1 cellular context compared by ENCODE assay signal in the genomic region with DNA sequence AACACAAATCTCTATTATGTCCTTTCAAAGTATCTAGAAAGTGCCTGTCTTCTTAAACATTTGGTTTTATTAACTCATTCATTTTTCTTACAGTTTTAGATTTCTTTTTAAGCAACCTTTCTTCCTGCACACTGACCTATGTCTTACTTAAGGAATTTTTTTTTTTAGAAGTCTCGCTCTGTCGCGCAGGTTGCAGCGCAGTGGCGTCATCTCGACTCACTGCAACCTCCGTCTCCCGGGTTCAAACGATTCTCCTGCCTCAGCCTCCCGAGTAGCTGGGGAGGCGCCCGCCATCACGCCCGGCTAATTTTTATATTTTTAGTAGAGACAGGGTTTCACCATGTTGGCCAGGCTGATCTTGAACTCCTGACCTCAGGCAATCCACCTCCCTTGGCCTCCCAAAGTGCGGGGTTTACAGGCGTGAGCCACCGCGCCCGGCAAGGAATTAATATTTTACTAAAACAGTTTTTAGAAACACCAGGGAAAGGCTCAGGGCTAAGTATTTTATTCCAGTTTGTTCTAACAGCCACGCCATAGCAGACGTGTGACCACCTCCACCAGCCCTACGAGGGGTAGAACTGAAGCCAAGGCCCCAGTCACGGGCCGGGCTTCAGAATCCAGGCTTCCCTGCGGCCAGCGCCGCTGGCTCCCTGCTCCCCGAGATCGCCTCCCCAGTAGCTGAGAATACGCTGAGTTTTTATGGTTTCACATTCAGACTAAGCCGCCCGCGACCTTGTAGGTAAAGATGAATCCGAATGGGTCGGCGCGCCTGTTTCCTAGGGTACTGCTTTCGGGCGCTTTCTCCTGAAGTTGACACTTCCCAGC.
TF ChIP-seq lines count a peak whose summit lies in the region.

No MANE protein-coding gene starts in this region.

TF ChIP-seq in GM12878, 131 proteins besides CTCF, POLR2A, EP300 and RAD21 (continued from another document):
- TF ChIP-seq, protein P1, sequence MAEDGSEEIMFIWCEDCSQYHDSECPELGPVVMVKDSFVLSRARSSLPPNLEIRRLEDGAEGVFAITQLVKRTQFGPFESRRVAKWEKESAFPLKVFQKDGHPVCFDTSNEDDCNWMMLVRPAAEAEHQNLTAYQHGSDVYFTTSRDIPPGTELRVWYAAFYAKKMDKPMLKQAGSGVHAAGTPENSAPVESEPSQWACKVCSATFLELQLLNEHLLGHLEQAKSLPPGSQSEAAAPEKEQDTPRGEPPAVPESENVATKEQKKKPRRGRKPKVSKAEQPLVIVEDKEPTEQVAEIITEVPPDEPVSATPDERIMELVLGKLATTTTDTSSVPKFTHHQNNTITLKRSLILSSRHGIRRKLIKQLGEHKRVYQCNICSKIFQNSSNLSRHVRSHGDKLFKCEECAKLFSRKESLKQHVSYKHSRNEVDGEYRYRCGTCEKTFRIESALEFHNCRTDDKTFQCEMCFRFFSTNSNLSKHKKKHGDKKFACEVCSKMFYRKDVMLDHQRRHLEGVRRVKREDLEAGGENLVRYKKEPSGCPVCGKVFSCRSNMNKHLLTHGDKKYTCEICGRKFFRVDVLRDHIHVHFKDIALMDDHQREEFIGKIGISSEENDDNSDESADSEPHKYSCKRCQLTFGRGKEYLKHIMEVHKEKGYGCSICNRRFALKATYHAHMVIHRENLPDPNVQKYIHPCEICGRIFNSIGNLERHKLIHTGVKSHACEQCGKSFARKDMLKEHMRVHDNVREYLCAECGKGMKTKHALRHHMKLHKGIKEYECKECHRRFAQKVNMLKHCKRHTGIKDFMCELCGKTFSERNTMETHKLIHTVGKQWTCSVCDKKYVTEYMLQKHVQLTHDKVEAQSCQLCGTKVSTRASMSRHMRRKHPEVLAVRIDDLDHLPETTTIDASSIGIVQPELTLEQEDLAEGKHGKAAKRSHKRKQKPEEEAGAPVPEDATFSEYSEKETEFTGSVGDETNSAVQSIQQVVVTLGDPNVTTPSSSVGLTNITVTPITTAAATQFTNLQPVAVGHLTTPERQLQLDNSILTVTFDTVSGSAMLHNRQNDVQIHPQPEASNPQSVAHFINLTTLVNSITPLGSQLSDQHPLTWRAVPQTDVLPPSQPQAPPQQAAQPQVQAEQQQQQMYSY (CRISPR knock-in tag; IDR thresholded peaks at IDR 0.05) = no peak
- TF ChIP-seq, protein P2, sequence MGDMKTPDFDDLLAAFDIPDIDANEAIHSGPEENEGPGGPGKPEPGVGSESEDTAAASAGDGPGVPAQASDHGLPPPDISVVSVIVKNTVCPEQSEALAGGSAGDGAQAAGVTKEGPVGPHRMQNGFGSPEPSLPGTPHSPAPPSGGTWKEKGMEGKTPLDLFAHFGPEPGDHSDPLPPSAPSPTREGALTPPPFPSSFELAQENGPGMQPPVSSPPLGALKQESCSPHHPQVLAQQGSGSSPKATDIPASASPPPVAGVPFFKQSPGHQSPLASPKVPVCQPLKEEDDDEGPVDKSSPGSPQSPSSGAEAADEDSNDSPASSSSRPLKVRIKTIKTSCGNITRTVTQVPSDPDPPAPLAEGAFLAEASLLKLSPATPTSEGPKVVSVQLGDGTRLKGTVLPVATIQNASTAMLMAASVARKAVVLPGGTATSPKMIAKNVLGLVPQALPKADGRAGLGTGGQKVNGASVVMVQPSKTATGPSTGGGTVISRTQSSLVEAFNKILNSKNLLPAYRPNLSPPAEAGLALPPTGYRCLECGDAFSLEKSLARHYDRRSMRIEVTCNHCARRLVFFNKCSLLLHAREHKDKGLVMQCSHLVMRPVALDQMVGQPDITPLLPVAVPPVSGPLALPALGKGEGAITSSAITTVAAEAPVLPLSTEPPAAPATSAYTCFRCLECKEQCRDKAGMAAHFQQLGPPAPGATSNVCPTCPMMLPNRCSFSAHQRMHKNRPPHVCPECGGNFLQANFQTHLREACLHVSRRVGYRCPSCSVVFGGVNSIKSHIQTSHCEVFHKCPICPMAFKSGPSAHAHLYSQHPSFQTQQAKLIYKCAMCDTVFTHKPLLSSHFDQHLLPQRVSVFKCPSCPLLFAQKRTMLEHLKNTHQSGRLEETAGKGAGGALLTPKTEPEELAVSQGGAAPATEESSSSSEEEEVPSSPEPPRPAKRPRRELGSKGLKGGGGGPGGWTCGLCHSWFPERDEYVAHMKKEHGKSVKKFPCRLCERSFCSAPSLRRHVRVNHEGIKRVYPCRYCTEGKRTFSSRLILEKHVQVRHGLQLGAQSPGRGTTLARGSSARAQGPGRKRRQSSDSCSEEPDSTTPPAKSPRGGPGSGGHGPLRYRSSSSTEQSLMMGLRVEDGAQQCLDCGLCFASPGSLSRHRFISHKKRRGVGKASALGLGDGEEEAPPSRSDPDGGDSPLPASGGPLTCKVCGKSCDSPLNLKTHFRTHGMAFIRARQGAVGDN (IDR thresholded peaks at IDR 0.05) = no peak
- TF ChIP-seq NFIC (IDR thresholded peaks at IDR 0.05; ENCODE audit: low read depth, low read length) (0 out of 2 replicates have a peak, but pooled peaks have one; percentile 41), YY1 (IDR thresholded peaks at IDR 0.05; ENCODE audit: low read depth, low read length) (0 out of 2 replicates have a peak, but pooled peaks have one; percentile 38), CREM (IDR thresholded peaks at IDR 0.05; ENCODE audit: low read depth) (no peak), EED (IDR thresholded peaks at IDR 0.05; ENCODE audit: low read depth) (peak; percentile 12; the same call in 1 of the 2 replicates), FOXM1 (IDR thresholded peaks at IDR 0.05; ENCODE audit: low read depth, low read length) (peak; percentile 65; the same call in 1 of the 2 replicates), RAD51 (IDR thresholded peaks at IDR 0.05) (no peak), RBBP5 (conservative IDR thresholded peaks at IDR 0.05) (no peak), PAX5 (IDR thresholded peaks at IDR 0.05; ENCODE audit: borderline replicate concordance, low read depth, low read length) (peak; percentile 38; the same call in 1 of the 2 replicates), MTA2 (IDR thresholded peaks at IDR 0.05; ENCODE audit: low read depth) (no peak), MXI1 (IDR thresholded peaks at IDR 0.05; ENCODE audit: low read depth, low read length) (no peak), TARDBP (IDR thresholded peaks at IDR 0.05; ENCODE audit: borderline replicate concordance) (0 out of 2 replicates have a peak, but pooled peaks have one; percentile 16), BACH1 (IDR thresholded peaks at IDR 0.05; ENCODE audit: borderline replicate concordance) (no peak), ATF7 (IDR thresholded peaks at IDR 0.05; ENCODE audit: low read depth) (peak; percentile 76), ESRRA (IDR thresholded peaks at IDR 0.05; ENCODE audit: low read length) (0 out of 2 replicates have a peak, but pooled peaks have one; percentile 21), SMC3 (IDR thresholded peaks at IDR 0.05; ENCODE audit: borderline replicate concordance, low read length) (no peak), NR2F1 (conservative IDR thresholded peaks at IDR 0.05) (peak; percentile 65), IKZF1 (conservative IDR thresholded peaks at IDR 0.05) (no peak), BHLHE40 (IDR thresholded peaks at IDR 0.05; ENCODE audit: borderline replicate concordance in 1 of 2, low read depth in 2 of 2, low read length in 1 of 2) (no peak), HDGF (IDR thresholded peaks at IDR 0.05) (no peak), RCOR1 (conservative IDR thresholded peaks at IDR 0.05; ENCODE audit: low read depth, low read length) (no peak), NBN (IDR thresholded peaks at IDR 0.05) (peak; percentile 39; the same call in 1 of the 2 replicates), SREBF2 (IDR thresholded peaks at IDR 0.05; ENCODE audit: low read length) (no peak), KLF5 (IDR thresholded peaks at IDR 0.05; ENCODE audit: partially characterized antibody) (no peak), SRF (IDR thresholded peaks at IDR 0.05; ENCODE audit: low read depth in 2 of 2, low read length in 2 of 2) (no peak)
- TF ChIP-seq, protein P3, sequence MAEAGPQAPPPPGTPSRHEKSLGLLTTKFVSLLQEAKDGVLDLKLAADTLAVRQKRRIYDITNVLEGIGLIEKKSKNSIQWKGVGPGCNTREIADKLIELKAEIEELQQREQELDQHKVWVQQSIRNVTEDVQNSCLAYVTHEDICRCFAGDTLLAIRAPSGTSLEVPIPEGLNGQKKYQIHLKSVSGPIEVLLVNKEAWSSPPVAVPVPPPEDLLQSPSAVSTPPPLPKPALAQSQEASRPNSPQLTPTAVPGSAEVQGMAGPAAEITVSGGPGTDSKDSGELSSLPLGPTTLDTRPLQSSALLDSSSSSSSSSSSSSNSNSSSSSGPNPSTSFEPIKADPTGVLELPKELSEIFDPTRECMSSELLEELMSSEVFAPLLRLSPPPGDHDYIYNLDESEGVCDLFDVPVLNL (IDR thresholded peaks at IDR 0.05; ENCODE audit: low read depth, low read length) = no peak
- TF ChIP-seq, protein P4, sequence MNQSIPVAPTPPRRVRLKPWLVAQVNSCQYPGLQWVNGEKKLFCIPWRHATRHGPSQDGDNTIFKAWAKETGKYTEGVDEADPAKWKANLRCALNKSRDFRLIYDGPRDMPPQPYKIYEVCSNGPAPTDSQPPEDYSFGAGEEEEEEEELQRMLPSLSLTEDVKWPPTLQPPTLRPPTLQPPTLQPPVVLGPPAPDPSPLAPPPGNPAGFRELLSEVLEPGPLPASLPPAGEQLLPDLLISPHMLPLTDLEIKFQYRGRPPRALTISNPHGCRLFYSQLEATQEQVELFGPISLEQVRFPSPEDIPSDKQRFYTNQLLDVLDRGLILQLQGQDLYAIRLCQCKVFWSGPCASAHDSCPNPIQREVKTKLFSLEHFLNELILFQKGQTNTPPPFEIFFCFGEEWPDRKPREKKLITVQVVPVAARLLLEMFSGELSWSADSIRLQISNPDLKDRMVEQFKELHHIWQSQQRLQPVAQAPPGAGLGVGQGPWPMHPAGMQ (IDR thresholded peaks at IDR 0.05; ENCODE audit: borderline replicate concordance) = no peak
- TF ChIP-seq, protein P5, sequence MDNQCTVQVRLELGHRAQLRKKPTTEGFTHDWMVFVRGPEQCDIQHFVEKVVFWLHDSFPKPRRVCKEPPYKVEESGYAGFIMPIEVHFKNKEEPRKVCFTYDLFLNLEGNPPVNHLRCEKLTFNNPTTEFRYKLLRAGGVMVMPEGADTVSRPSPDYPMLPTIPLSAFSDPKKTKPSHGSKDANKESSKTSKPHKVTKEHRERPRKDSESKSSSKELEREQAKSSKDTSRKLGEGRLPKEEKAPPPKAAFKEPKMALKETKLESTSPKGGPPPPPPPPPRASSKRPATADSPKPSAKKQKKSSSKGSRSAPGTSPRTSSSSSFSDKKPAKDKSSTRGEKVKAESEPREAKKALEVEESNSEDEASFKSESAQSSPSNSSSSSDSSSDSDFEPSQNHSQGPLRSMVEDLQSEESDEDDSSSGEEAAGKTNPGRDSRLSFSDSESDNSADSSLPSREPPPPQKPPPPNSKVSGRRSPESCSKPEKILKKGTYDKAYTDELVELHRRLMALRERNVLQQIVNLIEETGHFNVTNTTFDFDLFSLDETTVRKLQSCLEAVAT (IDR thresholded peaks at IDR 0.05) = no peak; the same call in 1 of the 2 replicates
